10 cellular contexts compared by ENCODE assay signal in the genomic region with DNA sequence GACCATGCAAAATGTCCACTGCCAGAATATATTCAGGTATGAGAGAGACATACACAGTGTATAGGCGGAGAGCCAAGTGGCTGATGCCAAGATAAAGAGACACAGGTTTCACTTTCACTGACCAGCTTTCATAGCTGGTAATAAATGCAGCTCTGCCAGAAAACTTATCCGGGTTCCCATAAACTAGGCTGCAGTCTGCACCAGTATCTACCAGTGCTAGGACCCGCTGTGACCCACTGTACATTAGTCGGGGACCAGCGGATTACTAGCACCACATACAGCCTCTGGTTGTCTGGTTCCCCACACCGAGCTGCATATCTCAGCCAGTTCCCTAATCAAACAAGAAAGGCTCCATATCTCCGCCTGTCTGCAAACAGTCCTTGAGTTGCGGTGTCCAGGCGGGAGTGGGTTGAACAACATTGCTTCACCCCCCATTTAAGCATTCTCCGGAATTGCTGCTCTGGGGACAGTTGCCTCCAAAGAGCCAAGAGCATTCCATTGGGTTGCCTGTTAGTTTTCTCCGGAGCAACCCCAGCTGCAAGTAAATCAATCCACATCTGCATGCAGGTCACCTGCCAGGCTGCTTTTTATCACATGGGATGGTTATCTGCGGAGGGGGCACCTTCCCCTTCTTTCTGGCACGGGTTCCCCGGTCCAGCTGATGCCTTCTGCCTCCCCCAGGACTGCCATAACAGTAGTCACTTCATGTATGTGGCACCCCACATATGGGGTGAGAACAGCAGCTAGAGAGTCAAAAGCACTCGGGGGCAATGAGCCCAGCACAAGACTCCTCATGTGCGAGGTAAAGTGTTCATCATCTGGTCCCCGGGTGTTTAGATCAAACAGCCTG. TPM values are rescaled to one million over a fixed set of nuclear protein-coding genes. Genes with fewer than 3 reads are reported as not detected.
DNase-seq lines count a peak whose midpoint lies in the region; FAIRE-seq and TF ChIP-seq lines count a peak whose summit lies in the region.
"Had no signal": no experiment of that assay in that cellular context is flagged by ENCODE, and none has a peak within 500 bp of the region (broad histone marks: within the 10 kb centered on the region; RNA-seq: fewer than 3 reads in every experiment).

No MANE protein-coding gene starts in this region.

- dilution Hi-C loops in endothelial cell of umbilical vein (cut with MboI; ENCODE audit: extremely low pct_ligation_motif_present, low sequenced_read_pairs), result no loop called here

- H4K20me1 ChIP-seq in endothelial cell of umbilical vein (replicated peaks; ENCODE audit: control insufficient read depth, extremely low read depth, insufficient read depth, low read length), result no peaks in the 10 kb centered on the region

- no peaks in the 10 kb centered on the region for H3K36me3 ChIP-seq in endothelial cell of umbilical vein (ENCODE audit: control insufficient read depth in 2 of 2, extremely low read depth in 1 of 2, insufficient read depth in 2 of 2, low read length in 2 of 2)
- peaks cover 2 to 3% of the 10 kb centered on the region in 2 donors for H3K36me3 ChIP-seq in neuronal stem cell (replicated peaks in 1 of 2; ENCODE audit: control insufficient read depth in 2 of 2, insufficient read depth in 2 of 2, low read length in 2 of 2)

- H2AK5ac ChIP-seq in neuronal stem cell (ENCODE audit: low read depth, low read length), result no peak overlapping the region

- no peak overlapping the region for H2AFZ ChIP-seq in endothelial cell of umbilical vein (ENCODE audit: low read depth, low read length)
- no peak overlapping the region for H2AFZ ChIP-seq in neuronal stem cell (ENCODE audit: low read length)

- H3K27ac Mint-ChIP-seq in CD14-positive monocyte, result no peak overlapping the region
- H3K27ac Mint-ChIP-seq: activated naive CD8-positive, alpha-beta T cell had no signal

- H3K4me3 Mint-ChIP-seq in CD14-positive monocyte, result peak overlapping the region; percentile 42 to 45
- H3K4me3 Mint-ChIP-seq: activated naive CD8-positive, alpha-beta T cell had no signal

- no peak overlapping the region for H3K18ac ChIP-seq in neuronal stem cell (ENCODE audit: low read length)

- H2BK5ac ChIP-seq in neuronal stem cell (ENCODE audit: low read length), result peak overlapping the region; percentile 8

- no peak overlapping the region for H4K8ac ChIP-seq in neuronal stem cell (ENCODE audit: low read depth, low read length)

- H3K9me3 ChIP-seq in endothelial cell of umbilical vein (replicated peaks; ENCODE audit: control insufficient read depth, insufficient read depth, low read length), result no peaks in the 10 kb centered on the region
- peaks cover 2 to 14% of the 10 kb centered on the region in 2 donors for H3K9me3 ChIP-seq in neuronal stem cell (replicated peaks in 1 of 2; ENCODE audit: control insufficient read depth in 2 of 2, insufficient read depth in 1 of 2, low read depth in 1 of 2, low read length in 2 of 2)

- no peak for FAIRE-seq in endothelial cell of umbilical vein (lab: Jason Lieb, UNC)

- H3K27ac ChIP-seq in endothelial cell of umbilical vein (ENCODE audit: insufficient read depth, low read depth, low read length) (no peak overlapping the region), neuronal stem cell (replicated peaks; ENCODE audit: low read length) (no peak overlapping the region)

- no peaks in the 10 kb centered on the region for H3K79me1 ChIP-seq in neuronal stem cell (ENCODE audit: low read depth, low read length)

- CTCF ChIA-PET in endothelial cell of umbilical vein (lab: Charles Lee), result interaction anchor here (0.9 to 1.5 kb wide), 2 partner anchors 11 to 209 kb away, joined by 3 read pairs; no protein-coding TSS in a partner anchor

- H3K23ac ChIP-seq in neuronal stem cell (ENCODE audit: low read depth, low read length, poor library complexity), result no peak overlapping the region

- H2BK120ac ChIP-seq in neuronal stem cell (ENCODE audit: low read depth, low read length), result no peak overlapping the region

- H3K27me3 ChIP-seq in endothelial cell of umbilical vein (ENCODE audit: control insufficient read depth in 2 of 2, insufficient read depth in 2 of 2, low read length in 2 of 2) (no peaks in the 10 kb centered on the region), neuronal stem cell (ENCODE audit: control insufficient read depth in 3 of 3, insufficient read depth in 3 of 3, low read depth in 1 of 3, low read length in 3 of 3) (no peaks in the 10 kb centered on the region)

- intact Hi-C loops in CD14-positive monocyte (cut with micrococcal nuclease), result no loop called here
- intact Hi-C loops in endothelial cell of umbilical vein (cut with micrococcal nuclease), result loop anchor here (2.0 kb wide), 2 partner anchors 17 to 21 kb away; a partner anchor contains a TSS

- H3K79me2 ChIP-seq in endothelial cell of umbilical vein (ENCODE audit: control insufficient read depth, insufficient read depth, low read length), result no peaks in the 10 kb centered on the region

- H3K4me1 Mint-ChIP-seq in CD14-positive monocyte, result peaks cover 3% of the 10 kb centered on the region

- H2BK15ac ChIP-seq in neuronal stem cell (ENCODE audit: low read length), result no peak overlapping the region

- H2BK12ac ChIP-seq in neuronal stem cell (ENCODE audit: low read length), result no peak overlapping the region

- H3K9me1 ChIP-seq in endothelial cell of umbilical vein (replicated peaks; ENCODE audit: control insufficient read depth, extremely low read depth, insufficient read depth, low read length), result no peaks in the 10 kb centered on the region

- H3K4ac ChIP-seq in neuronal stem cell (ENCODE audit: low read length), result no peak overlapping the region

- H3K4me2 ChIP-seq in endothelial cell of umbilical vein (ENCODE audit: insufficient read depth, low read length) (no peak overlapping the region), neuronal stem cell (ENCODE audit: insufficient read depth, low read length, poor library complexity, severe bottlenecking) (no peak overlapping the region)

- H3K9ac ChIP-seq in endothelial cell of umbilical vein (replicated peaks; ENCODE audit: extremely low read depth, insufficient read depth, low read length) (no peak overlapping the region), neuronal stem cell (ENCODE audit: low read depth, low read length, poor library complexity) (no peak overlapping the region)

- no peak for DNase-seq in CD14-positive monocyte (ENCODE audit: low spot score)
- DNase-seq in NCI-H748 treated with DMSO at 0.1 percent for 48 hours (lab: John Stamatoyannopoulos, UW), result peak; percentile 32
- DNase-seq in endothelial cell of umbilical vein (ENCODE audit: low read depth, low spot score), result peak; percentile 58
- no peak for DNase-seq in neuronal stem cell (ENCODE audit: low spot score)
- DNase-seq in Ammon's horn (ENCODE audit: low spot score), result no peak
- no peak for DNase-seq in UCSD-AML1 (lab: John Stamatoyannopoulos, UW; ENCODE audit: unreplicated experiment)
- no peak for DNase-seq in NCI-H82 (lab: John Stamatoyannopoulos, UW)
- DNase-seq in globus pallidus (ENCODE audit: low spot score), result no peak
- DNase-seq: islet precursor cell had no signal

- H3K36me3 Mint-ChIP-seq in CD14-positive monocyte, result no peaks in the 10 kb centered on the region

- POLR2A ChIA-PET in endothelial cell of umbilical vein (lab: Charles Lee), result no interaction called here

- peaks cover 0 to 4% (median 0%) of the 10 kb centered on the region in 7 donors for H3K9me3 Mint-ChIP-seq in CD14-positive monocyte

- peaks cover 0 to 4% (median 0%) of the 10 kb centered on the region in 3 donors for H3K27me3 Mint-ChIP-seq in CD14-positive monocyte (ENCODE audit: low read depth in 3 of 3)
- H3K27me3 Mint-ChIP-seq: activated naive CD8-positive, alpha-beta T cell had no signal

- no peak for TF ChIP-seq POLR2A in endothelial cell of umbilical vein (IDR thresholded peaks at IDR 0.05; ENCODE audit: low read depth, low read length)

- no CpG with 5 or more reads among the region's 17 CpGs for WGBS in neuronal stem cell (ENCODE audit: extremely low coverage in 2 of 2, insufficient read length in 2 of 2, insufficient replicate concordance in 1 of 2), 2 donors

- BruUV-seq in endothelial cell of umbilical vein (replicated peaks; lab: Mats Ljungman, UMichigan), result no TSS peak

- H3K4me3 ChIP-seq in endothelial cell of umbilical vein (replicated peaks in 1 of 3; ENCODE audit: insufficient read depth in 1 of 3, low read depth in 1 of 3, low read length in 3 of 3) (no peak overlapping the region), neuronal stem cell (ENCODE audit: low read length in 2 of 2) (no peak overlapping the region)

- no peak overlapping the region for H3K14ac ChIP-seq in neuronal stem cell (ENCODE audit: low read length)

- TF ChIP-seq CTCF in CD14-positive monocyte (IDR thresholded peaks at IDR 0.05) (no peak), endothelial cell of umbilical vein (IDR thresholded peaks at IDR 0.05; ENCODE audit: extremely low read depth in 1 of 2, insufficient read depth in 1 of 2, low read depth in 1 of 2, low read length in 2 of 2) (no peak)

- H3K4me1 ChIP-seq in endothelial cell of umbilical vein (ENCODE audit: control insufficient read depth, extremely low read depth, insufficient read depth, low read length) (peaks cover 23% of the 10 kb centered on the region), neuronal stem cell (ENCODE audit: control insufficient read depth in 2 of 2, insufficient read depth in 1 of 2, low read depth in 1 of 2, low read length in 2 of 2) (no peaks in the 10 kb centered on the region)

- no peak overlapping the region for H4K91ac ChIP-seq in neuronal stem cell (ENCODE audit: low read depth, low read length, poor library complexity)

RNA-seq across cellular contexts. Expression of a gene that starts 18.0 kb away (rescaled TPM):
- polyA plus RNA-seq in CD14-positive monocyte (under 1 TPM; 0.11 to 0.12 TPM), endothelial cell of umbilical vein (4.0 and 4.4 TPM in 2 replicates)
- total RNA-seq in endothelial cell of umbilical vein, result 11.2 and 13.4 TPM in 2 replicates
- polyA plus RNA-seq in endothelial cell of umbilical vein (2011; cell fraction: cytosol; rRNA removed), result 5.1 and 6.1 TPM in 2 replicates
- polyA plus RNA-seq in endothelial cell of umbilical vein (2011; cell fraction: nucleus; rRNA removed), result 6.1 and 7.7 TPM in 2 replicates
- 8.2 and 10.4 TPM in 2 replicates for polyA plus RNA-seq in endothelial cell of umbilical vein (2012)
- 13.0 and 19.4 TPM in 2 replicates for polyA minus RNA-seq in endothelial cell of umbilical vein
- 11.7 TPM for polyA minus RNA-seq in endothelial cell of umbilical vein (2011; cell fraction: cytosol; rRNA and poly(A)+ RNA removed)
- 15.9 and 16.4 TPM in 2 replicates for polyA minus RNA-seq in endothelial cell of umbilical vein (2011; cell fraction: nucleus; rRNA and poly(A)+ RNA removed)
- polyA plus RNA-seq in neuronal stem cell (2013, experiment 1 of 2), result 65.2 TPM
- 66.6 TPM for polyA plus RNA-seq in neuronal stem cell (2013, experiment 2 of 2)

RNA-seq across cellular contexts. Expression of a gene that starts 21.3 kb away (rescaled TPM):
- polyA plus RNA-seq in CD14-positive monocyte (1 to 10 TPM in 1 of 2 donors, under 1 TPM in 1; 0.74 to 1.2 TPM), endothelial cell of umbilical vein (0.45 and 0.69 TPM in 2 replicates)
- total RNA-seq in endothelial cell of umbilical vein, result 2.7 TPM in 2 replicates
- polyA plus RNA-seq in endothelial cell of umbilical vein (2011; cell fraction: cytosol; rRNA removed), result 1.0 and 1.1 TPM in 2 replicates
- polyA plus RNA-seq in endothelial cell of umbilical vein (2011; cell fraction: nucleus; rRNA removed), result 2.1 and 2.6 TPM in 2 replicates
- 1.6 and 2.1 TPM in 2 replicates for polyA plus RNA-seq in endothelial cell of umbilical vein (2012)
- 0.55 and 0.66 TPM in 2 replicates for polyA minus RNA-seq in endothelial cell of umbilical vein
- polyA minus RNA-seq in endothelial cell of umbilical vein (2011; cell fraction: cytosol; rRNA and poly(A)+ RNA removed), result 3.1 TPM
- polyA minus RNA-seq in endothelial cell of umbilical vein (2011; cell fraction: nucleus; rRNA and poly(A)+ RNA removed), result 2.6 and 3.1 TPM in 2 replicates
- 4.9 TPM for polyA plus RNA-seq in neuronal stem cell (2013, experiment 1 of 2)
- 5.1 TPM for polyA plus RNA-seq in neuronal stem cell (2013, experiment 2 of 2)

RNA-seq across cellular contexts. Expression of a gene that starts 21.4 kb away (rescaled TPM):
- polyA plus RNA-seq in CD14-positive monocyte, result not detected
- total RNA-seq in endothelial cell of umbilical vein, result not detected in 2 replicates
- not detected in 2 replicates for polyA plus RNA-seq in endothelial cell of umbilical vein
- not detected in 2 replicates for polyA plus RNA-seq in endothelial cell of umbilical vein (2011; cell fraction: cytosol; rRNA removed)
- not detected in 2 replicates for polyA plus RNA-seq in endothelial cell of umbilical vein (2011; cell fraction: nucleus; rRNA removed)
- polyA plus RNA-seq in endothelial cell of umbilical vein (2012), result not detected in 2 replicates
- not detected in 2 replicates for polyA minus RNA-seq in endothelial cell of umbilical vein
- not detected for polyA minus RNA-seq in endothelial cell of umbilical vein (2011; cell fraction: cytosol; rRNA and poly(A)+ RNA removed)
- not detected in 2 replicates for polyA minus RNA-seq in endothelial cell of umbilical vein (2011; cell fraction: nucleus; rRNA and poly(A)+ RNA removed)
- polyA plus RNA-seq in neuronal stem cell (2013, experiment 1 of 2), result 4.6 TPM
- polyA plus RNA-seq in neuronal stem cell (2013, experiment 2 of 2), result 6.1 TPM

Comparison
In these comparisons a context has a peak if more than half of its experiments do, and no peak if none do; other contexts are left out.
1. DNase-seq: peak in NCI-H748 treated with DMSO at 0.1 percent for 48 hours (single experiment) and endothelial cell of umbilical vein (single experiment); none in CD14-positive monocyte (single experiment), neuronal stem cell (single experiment), Ammon's horn (single experiment), UCSD-AML1 (single experiment), NCI-H82 (single experiment) and globus pallidus (single experiment).